Comparison of ENCODE assay signal across 8 cellular contexts in the genomic region with DNA sequence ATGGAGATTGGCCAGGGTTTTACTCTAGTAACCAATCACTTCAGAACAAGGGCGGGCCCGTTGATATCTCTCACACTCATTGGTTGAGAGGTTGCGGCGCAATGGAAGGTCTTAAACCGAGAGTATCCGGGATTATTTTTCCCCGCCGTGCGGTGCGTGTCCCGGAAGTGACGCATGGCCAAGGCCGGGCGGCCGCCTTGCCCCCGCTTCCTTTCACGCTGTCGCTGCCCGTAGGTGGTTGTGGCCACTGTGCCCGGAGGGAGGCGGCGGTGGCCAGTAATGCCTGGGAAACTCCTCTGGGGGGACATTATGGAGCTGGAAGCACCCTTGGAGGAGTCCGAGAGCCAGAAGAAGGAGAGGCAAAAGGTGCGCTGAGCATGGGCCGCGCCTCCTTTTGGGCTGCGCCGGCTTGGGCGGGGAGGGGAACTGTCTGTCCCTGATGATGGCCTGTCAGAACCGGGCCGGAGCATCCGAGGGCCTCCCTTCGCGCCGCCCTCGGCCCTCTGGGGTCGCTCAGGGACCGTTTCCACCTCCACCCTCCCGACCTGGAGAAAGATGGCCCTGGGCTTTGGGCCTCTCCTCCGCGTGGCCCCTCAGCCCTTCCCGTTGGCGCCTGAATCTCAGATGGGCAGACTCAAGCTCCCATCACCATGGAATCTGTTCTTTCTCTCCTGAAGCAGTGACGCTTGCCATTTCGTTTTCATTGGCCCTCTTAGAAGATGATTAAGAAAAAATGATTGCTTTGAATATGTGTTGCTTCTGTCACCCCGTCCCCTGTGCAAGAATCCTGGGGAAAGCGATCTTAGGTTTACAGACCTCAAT. TPM values are rescaled to one million over a fixed set of nuclear protein-coding genes. Genes with fewer than 3 reads are reported as not detected.
DNase-seq lines count a peak whose midpoint lies in the region; ATAC-seq and TF ChIP-seq lines count a peak whose summit lies in the region.

A gene with protein sequence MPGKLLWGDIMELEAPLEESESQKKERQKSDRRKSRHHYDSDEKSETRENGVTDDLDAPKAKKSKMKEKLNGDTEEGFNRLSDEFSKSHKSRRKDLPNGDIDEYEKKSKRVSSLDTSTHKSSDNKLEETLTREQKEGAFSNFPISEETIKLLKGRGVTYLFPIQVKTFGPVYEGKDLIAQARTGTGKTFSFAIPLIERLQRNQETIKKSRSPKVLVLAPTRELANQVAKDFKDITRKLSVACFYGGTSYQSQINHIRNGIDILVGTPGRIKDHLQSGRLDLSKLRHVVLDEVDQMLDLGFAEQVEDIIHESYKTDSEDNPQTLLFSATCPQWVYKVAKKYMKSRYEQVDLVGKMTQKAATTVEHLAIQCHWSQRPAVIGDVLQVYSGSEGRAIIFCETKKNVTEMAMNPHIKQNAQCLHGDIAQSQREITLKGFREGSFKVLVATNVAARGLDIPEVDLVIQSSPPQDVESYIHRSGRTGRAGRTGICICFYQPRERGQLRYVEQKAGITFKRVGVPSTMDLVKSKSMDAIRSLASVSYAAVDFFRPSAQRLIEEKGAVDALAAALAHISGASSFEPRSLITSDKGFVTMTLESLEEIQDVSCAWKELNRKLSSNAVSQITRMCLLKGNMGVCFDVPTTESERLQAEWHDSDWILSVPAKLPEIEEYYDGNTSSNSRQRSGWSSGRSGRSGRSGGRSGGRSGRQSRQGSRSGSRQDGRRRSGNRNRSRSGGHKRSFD (plus strand): TSS at position 210 of the 822 bp plus-strand sequence. CDS start 70 bp downstream, at position 280.

- H3K4me1 ChIP-seq in gastroesophageal sphincter (peaks cover 3 to 60% (median 10%) of the 10 kb centered on the region in 3 donors), neutrophil (ENCODE audit: control insufficient read depth in 1 of 2, insufficient read depth in 1 of 2, low read depth in 1 of 2, low read length in 1 of 2) (peaks cover 16 to 19% of the 10 kb centered on the region in 2 experiments)

- H3K27me3 ChIP-seq in gastroesophageal sphincter (no peaks in the 10 kb centered on the region), neutrophil (no peaks in the 10 kb centered on the region)

- 0 to 2% methylated on average over 5 to 6 of the region's 47 CpGs for WGBS in gastroesophageal sphincter (ENCODE audit: low coverage in 1 of 2), 2 donors

- TF ChIP-seq EP300 in gastroesophageal sphincter (IDR thresholded peaks at IDR 0.05) = no peak

- H3K9me3 Mint-ChIP-seq in HFFc6 = no peaks in the 10 kb centered on the region
- no peaks in the 10 kb centered on the region for H3K9me3 Mint-ChIP-seq in activated naive CD4-positive, alpha-beta T cell treated with anti-CD3 and anti-CD28 coated beads, Interleukin-2, amount 10 ng/mL, durations not matched to agents 7 days and 5 days

- peak; percentile 35; the same call in 1 of the 2 replicates for TF ChIP-seq CTCF in HFFc6 (IDR thresholded peaks at IDR 0.05)
- TF ChIP-seq CTCF in NB4 (IDR thresholded peaks at IDR 0.05; ENCODE audit: low read depth, low read length) = no peak
- TF ChIP-seq CTCF in gastroesophageal sphincter (IDR thresholded peaks at IDR 0.05) = peak in 3 of 4 experiments; percentile 20 to 52 (median 38)
- peak; percentile 60 for TF ChIP-seq CTCF in neutrophil (IDR thresholded peaks at IDR 0.05)

- peaks cover 20% of the 10 kb centered on the region for H3K36me3 Mint-ChIP-seq in HFFc6 (ENCODE audit: low read depth)
- H3K36me3 Mint-ChIP-seq in activated naive CD4-positive, alpha-beta T cell treated with anti-CD3 and anti-CD28 coated beads, Interleukin-2, amount 10 ng/mL, durations not matched to agents 7 days and 5 days = peaks cover 19% of the 10 kb centered on the region

- peak within 1 kb of the TSS; percentile 98 for H3K27ac Mint-ChIP-seq in HFFc6
- peak within 1 kb of the TSS; percentile 98 for H3K27ac Mint-ChIP-seq in activated naive CD4-positive, alpha-beta T cell treated with anti-CD3 and anti-CD28 coated beads, Interleukin-2, amount 10 ng/mL, durations not matched to agents 7 days and 5 days

- H3K36me3 ChIP-seq in SK-N-MC (ENCODE audit: insufficient read depth, low read length) = peaks cover 2% of the 10 kb centered on the region
- peaks cover 0 to 5% of the 10 kb centered on the region in 2 donors for H3K36me3 ChIP-seq in gastroesophageal sphincter
- no peaks in the 10 kb centered on the region for H3K36me3 ChIP-seq in neutrophil

- ATAC-seq in gastroesophageal sphincter = peak; percentile 99

- H3K9ac ChIP-seq in SK-N-MC (ENCODE audit: insufficient read length) = peak within 1 kb of the TSS; percentile 87

- H3K4me3 Mint-ChIP-seq in HFFc6 = peak within 1 kb of the TSS; percentile 94
- peak within 1 kb of the TSS; percentile 81 for H3K4me3 Mint-ChIP-seq in activated naive CD4-positive, alpha-beta T cell treated with anti-CD3 and anti-CD28 coated beads, Interleukin-2, amount 10 ng/mL, durations not matched to agents 7 days and 5 days

- H3K27me3 Mint-ChIP-seq in HFFc6 (ENCODE audit: insufficient read depth) = no peaks in the 10 kb centered on the region
- no peaks in the 10 kb centered on the region for H3K27me3 Mint-ChIP-seq in activated naive CD4-positive, alpha-beta T cell treated with anti-CD3 and anti-CD28 coated beads, Interleukin-2, amount 10 ng/mL, durations not matched to agents 7 days and 5 days

- H3K27ac ChIP-seq in SK-N-MC (peak within 1 kb of the TSS; percentile 88), gastroesophageal sphincter (peak within 1 kb of the TSS; percentile 96 to 99 (median 99)), neutrophil (peak within 1 kb of the TSS; percentile 95)

- peaks cover 41% of the 10 kb centered on the region for H3K4me1 Mint-ChIP-seq in HFFc6 (ENCODE audit: low read depth)
- peaks cover 56% of the 10 kb centered on the region for H3K4me1 Mint-ChIP-seq in activated naive CD4-positive, alpha-beta T cell treated with anti-CD3 and anti-CD28 coated beads, Interleukin-2, amount 10 ng/mL, durations not matched to agents 7 days and 5 days

- H3K9me3 ChIP-seq in SK-N-MC (ENCODE audit: low read depth, low read length) (no peaks in the 10 kb centered on the region), gastroesophageal sphincter (no peaks in the 10 kb centered on the region), neutrophil (no peaks in the 10 kb centered on the region)

- DNase-seq in GM04504 (ENCODE audit: low read depth) (peak; percentile 99), HFFc6 (peak; percentile 99), NB4 (ENCODE audit: low read depth) (peak; percentile 100), SK-N-MC (ENCODE audit: low read depth, low spot score) (peak; percentile 91), superior temporal gyrus (ENCODE audit: extremely low spot score) (peak; percentile 100)
- DNase-seq in activated naive CD4-positive, alpha-beta T cell treated with anti-CD3 and anti-CD28 coated beads, Interleukin-2, amount 10 ng/mL, durations not matched to agents 7 days and 5 days = peak; percentile 97

- CTCF ChIA-PET in activated naive CD4-positive, alpha-beta T cell treated with anti-CD3 and anti-CD28 coated beads, Interleukin-2, amount 10 ng/mL, durations not matched to agents 7 days and 5 days (lab: Charles Lee) = no interaction called here

- H3K4me3 ChIP-seq in NB4 (ENCODE audit: low read depth, low read length) (peak within 1 kb of the TSS; percentile 77), SK-N-MC (peak within 1 kb of the TSS; percentile 88), gastroesophageal sphincter (peak within 1 kb of the TSS; percentile 62 to 94), neutrophil (ENCODE audit: low read depth in 1 of 2, low read length in 1 of 2) (peak within 1 kb of the TSS; percentile 70 to 81)

- TF ChIP-seq POLR2A in NB4 (IDR thresholded peaks at IDR 0.05; ENCODE audit: extremely low read depth, insufficient read length) (peak; percentile 84), gastroesophageal sphincter (IDR thresholded peaks at IDR 0.05) (peak; percentile 43 to 53)

RNA-seq across cellular contexts. Expression of the gene that starts here (rescaled TPM):
- total RNA-seq in HFFc6 (2021; fragmentation: NEBNext Ultra II Directional; extraction: Animal tissue kit (Norgen Biotek cat#: 25700)) = 10 to 100 TPM; 35.6 to 39.4 (median 37.3) TPM
- 10 to 100 TPM; 43.5 to 57.6 (median 50.3) TPM for total RNA-seq in gastroesophageal sphincter

Comparison
In these comparisons a context has a peak if more than half of its experiments do, and no peak if none do; other contexts are left out.
1. Peak in every context shown above with its lines: DNase-seq, ATAC-seq, H3K4me3 ChIP-seq and H3K27ac ChIP-seq.